ENCODE assay signal across 16 cellular contexts in the genomic region with DNA sequence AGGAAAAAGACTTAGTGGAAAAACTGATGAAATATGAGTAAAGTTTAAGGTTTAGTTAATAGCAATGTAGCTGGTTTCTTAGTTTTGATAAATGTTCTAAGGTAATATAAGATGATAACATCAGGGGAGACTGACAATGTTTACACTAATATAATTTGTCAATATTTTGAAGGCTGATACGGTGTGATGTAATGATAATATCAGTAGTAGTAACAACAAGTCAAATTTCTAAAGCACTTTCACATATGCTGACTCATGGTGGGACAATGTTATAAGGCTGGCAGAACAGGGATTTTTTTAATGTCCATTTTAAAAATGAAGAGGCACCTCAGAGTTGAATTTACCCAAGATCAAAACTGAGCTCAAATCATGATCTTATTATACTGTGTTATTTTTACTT. TPM values are rescaled to one million over a fixed set of nuclear protein-coding genes. Genes with fewer than 3 reads are reported as not detected.
A peak's percentile ranks its signal among the peaks of the same experiment; 100 is the strongest.
DNase-seq lines count a peak whose midpoint lies in the region; ATAC-seq and TF ChIP-seq lines count a peak whose summit lies in the region.
"Had no signal": no experiment of that assay in that cellular context is flagged by ENCODE, and none has a peak within 500 bp of the region (broad histone marks: within the 10 kb centered on the region; RNA-seq: fewer than 3 reads in every experiment).

No MANE protein-coding gene starts in this region.

- peaks cover 4% of the 10 kb centered on the region for H3K36me3 Mint-ChIP-seq in activated CD4-positive, alpha-beta T cell treated with anti-CD3 and anti-CD28 coated beads, Interleukin-2, amount 10 ng/mL, durations not matched to agents 24 days and 14 days (ENCODE audit: low read depth)
- H3K36me3 Mint-ChIP-seq: natural killer cell had no signal

- no peak overlapping the region for H2AFZ ChIP-seq in osteoblast (ENCODE audit: low read length)

- H3K36me3 ChIP-seq in adipocyte (ENCODE audit: control insufficient read depth, insufficient read depth, low read length, severe bottlenecking) (no peaks in the 10 kb centered on the region), osteoblast (ENCODE audit: insufficient read depth, low read length) (no peaks in the 10 kb centered on the region)

- ATAC-seq in HG03460 (IDR thresholded peaks at IDR 0.05; ENCODE audit: unreplicated experiment) (no peak), HG02885 (IDR thresholded peaks at IDR 0.05; ENCODE audit: poor library complexity, unreplicated experiment) (no peak)
- ATAC-seq: natural killer cell had no signal

- peaks cover 6% of the 10 kb centered on the region for H3K79me2 ChIP-seq in osteoblast (ENCODE audit: insufficient read depth, low read length)

- H3K27ac ChIP-seq in osteoblast (ENCODE audit: low read depth, low read length), result peak overlapping the region; percentile 94

- H3K9ac ChIP-seq in adipocyte (ENCODE audit: low read length), result peak overlapping the region; percentile 92

- peaks cover 5% of the 10 kb centered on the region for H3K4me1 Mint-ChIP-seq in activated CD4-positive, alpha-beta T cell treated with anti-CD3 and anti-CD28 coated beads, Interleukin-2, amount 10 ng/mL, durations not matched to agents 24 days and 14 days

- H3K27me3 ChIP-seq in adipocyte (replicated peaks; ENCODE audit: control insufficient read depth, insufficient read depth, low read length), result no peaks in the 10 kb centered on the region
- H3K27me3 ChIP-seq in osteoblast (ENCODE audit: insufficient read depth, low read length), result no peaks in the 10 kb centered on the region

- H3K4me1 ChIP-seq in adipocyte (ENCODE audit: control insufficient read depth, insufficient read depth, low read length) (peaks cover 33% of the 10 kb centered on the region), osteoblast (ENCODE audit: insufficient read depth, low read length) (peaks cover 34% of the 10 kb centered on the region)

- peaks cover 43% of the 10 kb centered on the region for H3K27me3 Mint-ChIP-seq in activated CD4-positive, alpha-beta T cell treated with anti-CD3 and anti-CD28 coated beads, Interleukin-2, amount 10 ng/mL, durations not matched to agents 24 days and 14 days

- H3K4me3 ChIP-seq in adipocyte (ENCODE audit: low read length), result peak overlapping the region; percentile 91
- H3K4me3 ChIP-seq in fibroblast of mammary gland (ENCODE audit: control insufficient read depth, low read depth, low read length), result no peak overlapping the region
- H3K4me3 ChIP-seq in osteoblast (ENCODE audit: insufficient read depth, low read length), result peak overlapping the region; percentile 73

- H3K9me3 ChIP-seq in adipocyte (ENCODE audit: control insufficient read depth, low read length) (no peaks in the 10 kb centered on the region), osteoblast (ENCODE audit: low read depth, low read length) (no peaks in the 10 kb centered on the region)

- intact Hi-C loops in activated CD4-positive, alpha-beta T cell treated with anti-CD3 and anti-CD28 coated beads, Interleukin-2, amount 10 ng/mL, durations not matched to agents 24 days and 14 days (cut with micrococcal nuclease), result no loop called here

- H3K4me2 ChIP-seq in osteoblast (ENCODE audit: insufficient read depth, low read length), result peak overlapping the region; percentile 99

- TF ChIP-seq CTCF in fibroblast of mammary gland (conservative IDR thresholded peaks at IDR 0.05; ENCODE audit: control insufficient read depth, insufficient read depth, low read depth, low read length) (no peak), osteoblast (IDR thresholded peaks at IDR 0.05; ENCODE audit: extremely low read depth, low read depth, low read length) (no peak)

- no peak overlapping the region for H3K27ac Mint-ChIP-seq in activated CD4-positive, alpha-beta T cell treated with anti-CD3 and anti-CD28 coated beads, Interleukin-2, amount 10 ng/mL, durations not matched to agents 24 days and 14 days
- H3K27ac Mint-ChIP-seq: natural killer cell had no signal

- peaks cover 3% of the 10 kb centered on the region for H3K9me3 Mint-ChIP-seq in activated CD4-positive, alpha-beta T cell treated with anti-CD3 and anti-CD28 coated beads, Interleukin-2, amount 10 ng/mL, durations not matched to agents 24 days and 14 days
- H3K9me3 Mint-ChIP-seq: natural killer cell had no signal

- DNase-seq in GM03348 (ENCODE audit: low spot score) (peak; percentile 5), adipocyte (ENCODE audit: low read depth) (peak; percentile 50), fibroblast of mammary gland (ENCODE audit: low read depth) (peak; percentile 38), osteoblast (ENCODE audit: insufficient read length, low spot score, missing footprints) (no peak), Ammon's horn (ENCODE audit: low spot score) (no peak)
- DNase-seq in activated CD4-positive, alpha-beta T cell treated with anti-CD3 and anti-CD28 coated beads, Interleukin-2, amount 10 ng/mL, durations not matched to agents 24 days and 14 days, result no peak
- DNase-seq: activated CD4-positive, CD25-positive, alpha-beta regulatory T cell treated with anti-CD3 and anti-CD28 coated beads, Interleukin-2, amount 50 U/mL, for 72 hours; activated gamma-delta T cell treated with Interleukin-2 at 50 U/mL for 16 hours; Caco-2; natural killer cell; NCI-H1436 treated with DMSO at 0.1 percent for 48 hours; stimulated activated CD4-positive, alpha-beta T cell treated with anti-CD3 and anti-CD28 coated beads, Interleukin-2, amount 100 ng/mL, for 24 hours; substantia nigra; T-helper 2 cell had no signal

- no peaks in the 10 kb centered on the region for H4K20me1 ChIP-seq in osteoblast (ENCODE audit: insufficient read depth, low read length)

- no peak overlapping the region for H3K4me3 Mint-ChIP-seq in activated CD4-positive, alpha-beta T cell treated with anti-CD3 and anti-CD28 coated beads, Interleukin-2, amount 10 ng/mL, durations not matched to agents 24 days and 14 days
- H3K4me3 Mint-ChIP-seq: natural killer cell had no signal

RNA-seq across cellular contexts. Expression of a gene that starts 2.5 kb away (rescaled TPM):
- total RNA-seq in osteoblast, result 39.1 and 46.3 TPM in 2 replicates
- not detected in 2 replicates for total RNA-seq in activated CD4-positive, alpha-beta T cell treated with anti-CD3 and anti-CD28 coated beads, Interleukin-2, amount 10 ng/mL, durations not matched to agents 24 days and 14 days
- total RNA-seq: natural killer cell had no signal

Comparison
In these comparisons a context has a peak if more than half of its experiments do, and no peak if none do; other contexts are left out.
1. DNase-seq: peak in GM03348 (single experiment), adipocyte (single experiment) and fibroblast of mammary gland (single experiment); none in osteoblast (single experiment), Ammon's horn (single experiment) and activated CD4-positive, alpha-beta T cell treated with anti-CD3 and anti-CD28 coated beads, Interleukin-2, amount 10 ng/mL, durations not matched to agents 24 days and 14 days (single experiment).
2. RNA of a gene that starts 2.5 kb away (total RNA-seq): 39.1 to 46.3 TPM in osteoblast; not detected in activated CD4-positive, alpha-beta T cell treated with anti-CD3 and anti-CD28 coated beads, Interleukin-2, amount 10 ng/mL, durations not matched to agents 24 days and 14 days; every median in the first group is over 10 times any median in the second.